8 cellular contexts compared by ENCODE assay signal in the genomic region with DNA sequence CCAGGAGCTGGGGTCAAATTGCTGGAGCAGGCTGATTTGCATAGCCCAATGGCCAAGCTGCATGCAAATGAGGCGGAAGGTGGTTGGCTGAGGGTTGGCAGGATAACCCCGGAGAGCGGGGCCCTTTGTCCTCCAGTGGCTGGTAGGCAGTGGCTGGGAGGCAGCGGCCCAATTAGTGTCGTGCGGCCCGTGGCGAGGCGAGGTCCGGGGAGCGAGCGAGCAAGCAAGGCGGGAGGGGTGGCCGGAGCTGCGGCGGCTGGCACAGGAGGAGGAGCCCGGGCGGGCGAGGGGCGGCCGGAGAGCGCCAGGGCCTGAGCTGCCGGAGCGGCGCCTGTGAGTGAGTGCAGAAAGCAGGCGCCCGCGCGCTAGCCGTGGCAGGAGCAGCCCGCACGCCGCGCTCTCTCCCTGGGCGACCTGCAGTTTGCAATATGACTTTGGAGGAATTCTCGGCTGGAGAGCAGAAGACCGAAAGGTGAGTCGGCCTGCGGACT. TPM values are rescaled to one million over a fixed set of nuclear protein-coding genes. Genes with fewer than 3 reads are reported as not detected.
DNase-seq lines count a peak whose midpoint lies in the region; ATAC-seq and TF ChIP-seq lines count a peak whose summit lies in the region.

TSS of gene GADD45A (plus strand) at position 135 of the 491 bp plus-strand sequence. CDS start at position 429, 294 bp downstream.

- peak within 1 kb of the TSS; percentile 97 for H3K4me2 ChIP-seq in IMR-90 (ENCODE audit: low read depth, low read length)

- no peaks in the 10 kb centered on the region for H3K9me3 ChIP-seq in IMR-90 (ENCODE audit: control insufficient read depth, insufficient read depth, low read length)
- no peaks in the 10 kb centered on the region for H3K9me3 ChIP-seq in mucosa of descending colon

- intact Hi-C loops in IMR-90 (cut with micrococcal nuclease) (loop anchor here (1.0 to 5.0 kb wide), 4 partner anchors 64 to 427 kb away; no protein-coding TSS in a partner anchor), mucosa of descending colon (cut with DNase I, micrococcal nuclease) (loop anchor here in 1 of 2 donors (10.0 kb wide), 1 partner anchor 70 kb away; no protein-coding TSS in a partner anchor)

- dilution Hi-C loops in IMR-90 (cut with HindIII; ENCODE audit: low sequenced_read_pairs, unreplicated experiment), result no loop called here

- TF ChIP-seq CTCF in IMR-90 (conservative IDR thresholded peaks at IDR 0.05; ENCODE audit: low read depth, low read length) (no peak), epithelial cell of esophagus (IDR thresholded peaks at IDR 0.05; ENCODE audit: insufficient read depth, low read depth, low read length, missing control alignments) (no peak), mucosa of descending colon (IDR thresholded peaks at IDR 0.05) (no peak)

- H3K27ac ChIP-seq in IMR-90 (ENCODE audit: insufficient read depth, low read length), result peak within 1 kb of the TSS; percentile 98

- H2BK5ac ChIP-seq in IMR-90 (ENCODE audit: low read depth, low read length, poor library complexity, severe bottlenecking), result peak within 1 kb of the TSS; percentile 99

- peak within 1 kb of the TSS; percentile 82 for H3K23ac ChIP-seq in IMR-90 (ENCODE audit: low read depth, low read length)

- peak within 1 kb of the TSS; percentile 96 for H3K9ac ChIP-seq in IMR-90 (ENCODE audit: low read depth, low read length)

- in situ Hi-C loops in IMR-90 (cut with MboI; ENCODE audit: low sequenced_read_pairs), result loop anchor here (25.0 kb wide), 1 partner anchor 123 kb away; no protein-coding TSS in a partner anchor

- H3K4me1 ChIP-seq in IMR-90 (ENCODE audit: control insufficient read depth, insufficient read depth, low read length) (peaks cover 12% of the 10 kb centered on the region), mucosa of descending colon (ENCODE audit: low read depth) (peaks cover 26% of the 10 kb centered on the region)

- TF ChIP-seq POLR2A in IMR-90 (IDR thresholded peaks at IDR 0.05; ENCODE audit: low read depth, low read length), result peak; percentile 99

- POLR2A ChIA-PET in IMR-90 (lab: Charles Lee; ENCODE audit: unreplicated experiment), result interaction anchor here (0.6 to 2.4 kb wide), 12 partner anchors 10 to 153 kb away, joined by 3 to 11 read pairs (median 4); no protein-coding TSS in a partner anchor

- CTCF ChIA-PET in IMR-90 (lab: Yijun Ruan, JAX), result interaction anchor here (1.5 to 2.5 kb wide), 4 partner anchors 75 to 150 kb away, joined by 4 to 15 read pairs (median 12); no protein-coding TSS in a partner anchor

- peak within 1 kb of the TSS; percentile 95 for H4K91ac ChIP-seq in IMR-90 (ENCODE audit: insufficient read depth, low read depth, low read length)

- H2AFZ ChIP-seq in IMR-90 (replicated peaks; ENCODE audit: low read length, poor library complexity), result peak within 1 kb of the TSS; percentile 86

- peak within 1 kb of the TSS; percentile 96 for H2BK120ac ChIP-seq in IMR-90 (ENCODE audit: low read depth, low read length)

- H3K9me1 ChIP-seq in IMR-90 (ENCODE audit: insufficient read depth, low read length), result peaks cover 7% of the 10 kb centered on the region

- H4K8ac ChIP-seq in IMR-90 (ENCODE audit: low read depth in 2 of 2, low read length in 2 of 2), result peak within 1 kb of the TSS; percentile 56 to 61

- H3K18ac ChIP-seq in IMR-90 (ENCODE audit: low read depth, low read length), result peak within 1 kb of the TSS; percentile 86

- H4K5ac ChIP-seq in IMR-90 (ENCODE audit: low read depth, low read length), result peak within 1 kb of the TSS; percentile 92

- peak within 1 kb of the TSS; percentile 96 for H3K14ac ChIP-seq in IMR-90 (replicated peaks; ENCODE audit: low read depth, low read length)

- H3K36me3 ChIP-seq in IMR-90 (ENCODE audit: control insufficient read depth, insufficient read depth, low read length) (peaks cover 12% of the 10 kb centered on the region), mucosa of descending colon (ENCODE audit: low read depth) (peaks cover 4% of the 10 kb centered on the region)

- ATAC-seq in GM21528 (IDR thresholded peaks at IDR 0.05; ENCODE audit: low FRiP score, unreplicated experiment) (peak; percentile 94), IMR-90 (ENCODE audit: low read depth) (peak; percentile 87), mucosa of descending colon (peak; percentile 88)

- H4K20me1 ChIP-seq in IMR-90 (ENCODE audit: insufficient read depth, low read length), result peaks cover 21% of the 10 kb centered on the region

- H2AK9ac ChIP-seq in IMR-90 (replicated peaks; ENCODE audit: low read depth, low read length, poor library complexity), result peak within 1 kb of the TSS; percentile 99

- H3K4me3 ChIP-seq in IMR-90 (ENCODE audit: insufficient read depth, low read depth, low read length) (peak within 1 kb of the TSS; percentile 99), epithelial cell of esophagus (ENCODE audit: low read length) (peak within 1 kb of the TSS; percentile 79), mucosa of descending colon (peak within 1 kb of the TSS; percentile 78)

- no peaks in the 10 kb centered on the region for H3K27me3 ChIP-seq in IMR-90 (ENCODE audit: control insufficient read depth, insufficient read depth, low read length)

- DNase-seq in DMS 273 (lab: John Stamatoyannopoulos, UW; ENCODE audit: unreplicated experiment) (peak; percentile 99), IMR-90 (peak; percentile 100), OCI-M1 (lab: John Stamatoyannopoulos, UW) (peak; percentile 98), activated T-cell treated with anti-CD3 and anti-CD28 coated beads for 24 hours (ENCODE audit: low read depth) (peak; percentile 91), epithelial cell of esophagus (ENCODE audit: low read depth) (peak; percentile 99), mucosa of descending colon (peak; percentile 98 to 99 (median 99))
- peak; percentile 82 to 89 for DNase-seq in stimulated activated CD8-positive, alpha-beta memory T cell treated with anti-CD3 and anti-CD28 coated beads, Interleukin-4, amount 100 ng/mL, for 4 hours (ENCODE audit: low read depth in 2 of 2, low spot score in 1 of 2)

- H2AK5ac ChIP-seq in IMR-90 (ENCODE audit: low read depth, low read length), result peak within 1 kb of the TSS; percentile 91

- H2BK20ac ChIP-seq in IMR-90 (ENCODE audit: low read depth, low read length), result peak within 1 kb of the TSS; percentile 50

- WGBS in IMR-90 (ENCODE audit: extremely low coverage in 2 of 2, insufficient read length in 1 of 2), 2 experiments, result 6% methylated on average over 28 of the region's 39 CpGs; no CpG with 5 or more reads in 1 of the 2 experiments

- peak; percentile 25 for TF ChIP-seq RAD21 in IMR-90 (IDR thresholded peaks at IDR 0.05; ENCODE audit: low read length)

- BruUV-seq in IMR-90 (replicated peaks; lab: Mats Ljungman, UMichigan), result no TSS peak

- peaks cover 10 to 31% of the 10 kb centered on the region in 2 experiments for H3K79me1 ChIP-seq in IMR-90 (ENCODE audit: low read depth in 1 of 2, low read length in 2 of 2)

- peak within 1 kb of the TSS; percentile 92 for H3K56ac ChIP-seq in IMR-90 (ENCODE audit: extremely low read depth, insufficient read depth, low read length)

- H3K4ac ChIP-seq in IMR-90 (ENCODE audit: low read depth, low read length), result peak within 1 kb of the TSS; percentile 99

- peak within 1 kb of the TSS; percentile 55 for H2BK15ac ChIP-seq in IMR-90 (ENCODE audit: low read depth, low read length)

TF ChIP-seq in IMR-90, 13 proteins besides CTCF, POLR2A, EP300 and RAD21:
- TF ChIP-seq CEBPB (IDR thresholded peaks at IDR 0.05; ENCODE audit: low read depth, low read length) (no peak), FOS (IDR thresholded peaks at IDR 0.05; ENCODE audit: low read depth, low read length) (0 out of 2 replicates have a peak, but pooled peaks have one; percentile 12), RFX5 (IDR thresholded peaks at IDR 0.05; ENCODE audit: low read depth, low read length) (peak; percentile 34; the same call in 1 of the 2 replicates), CHD1 (IDR thresholded peaks at IDR 0.05; ENCODE audit: low read depth, low read length) (0 out of 2 replicates have a peak, but pooled peaks have one; percentile 65), MXI1 (IDR thresholded peaks at IDR 0.05; ENCODE audit: borderline replicate concordance, low read depth, low read length) (peak; percentile 89; the same call in 1 of the 2 replicates), MAFK (IDR thresholded peaks at IDR 0.05; ENCODE audit: low read depth, low read length) (no peak; the same call in 1 of the 2 replicates), NFE2L2 (IDR thresholded peaks at IDR 0.05; ENCODE audit: low read depth, low read length) (0 out of 2 replicates have a peak, but pooled peaks have one; percentile 33), BHLHE40 (IDR thresholded peaks at IDR 0.05; ENCODE audit: low read depth, low read length) (peak; percentile 59; the same call in 1 of the 2 replicates), MAZ (IDR thresholded peaks at IDR 0.05; ENCODE audit: borderline replicate concordance, low read depth, low read length) (peak; percentile 91)

RNA-seq across cellular contexts. Expression of gene GADD45A, which starts in this region (rescaled TPM):
- total RNA-seq in IMR-90 (2012; rRNA removed), result 10.9 and 16.7 TPM in 2 replicates
- 114 and 129 TPM in 2 replicates for polyA plus RNA-seq in IMR-90 (2012; rRNA removed)
- polyA plus RNA-seq in IMR-90 (2012; cell fraction: cytosol; rRNA removed), result 128 and 171 TPM in 2 replicates
- 210 and 388 TPM in 2 replicates for polyA plus RNA-seq in IMR-90 (2012; cell fraction: nucleus; rRNA removed; ENCODE audit: low replicate concordance)
- total RNA-seq in mucosa of descending colon, result 10 to 100 TPM; 19.5 to 40.3 (median 27.1) TPM

Comparison
In these comparisons a context has a peak if more than half of its experiments do, and no peak if none do; other contexts are left out.
1. Peak in every context shown above with its lines: DNase-seq, ATAC-seq, H3K4me3 ChIP-seq and H3K27ac ChIP-seq.